ENCODE assay signal across 8 cellular contexts in the genomic region with DNA sequence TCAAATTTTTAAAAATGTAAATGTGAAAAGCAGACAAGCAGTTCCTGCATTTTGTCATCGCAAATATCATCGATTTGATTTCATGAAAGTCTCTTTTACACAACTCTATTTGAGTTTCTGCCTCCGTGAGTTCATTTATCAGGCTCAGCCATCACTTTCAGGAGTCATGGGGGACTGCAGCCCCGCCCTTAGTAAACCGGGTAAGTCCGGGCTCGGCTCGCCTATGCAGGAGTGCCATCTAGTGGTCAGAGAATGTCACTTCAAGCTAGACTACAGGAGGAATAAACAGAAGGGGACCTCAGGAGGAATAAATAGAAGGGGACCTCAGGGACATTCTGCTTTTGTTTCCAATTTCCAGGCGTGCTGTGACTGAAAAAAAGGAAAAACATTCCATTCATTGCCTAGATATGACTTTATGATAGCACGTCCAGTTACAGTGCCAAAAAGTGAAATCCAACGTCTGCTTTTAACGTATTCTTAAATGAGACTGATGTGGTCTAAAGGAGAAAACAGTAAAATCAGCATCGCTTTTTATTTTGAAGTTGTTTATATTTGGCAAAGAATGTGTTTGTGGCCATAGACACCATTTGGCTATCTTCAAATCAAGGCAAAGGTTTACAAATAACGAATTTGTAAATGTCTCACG.
DNase-seq lines count a peak whose midpoint lies in the region; ATAC-seq and TF ChIP-seq lines count a peak whose summit lies in the region.

No MANE protein-coding gene starts in this region.

- H3K9me3 ChIP-seq in psoas muscle (no peaks in the 10 kb centered on the region), uterus (no peaks in the 10 kb centered on the region)

- TF ChIP-seq CTCF in GM12864 (IDR thresholded peaks at IDR 0.05; ENCODE audit: low read depth, low read length, missing control alignments) (peak; percentile 83), HFF-Myc (IDR thresholded peaks at IDR 0.05; ENCODE audit: low read depth, low read length, missing control alignments) (peak; percentile 93), NB4 (IDR thresholded peaks at IDR 0.05; ENCODE audit: low read depth, low read length) (peak; percentile 70), psoas muscle (IDR thresholded peaks at IDR 0.05) (peak; percentile 86), uterus (IDR thresholded peaks at IDR 0.05) (peak; percentile 68 to 81 (median 70))

- H3K27me3 ChIP-seq in psoas muscle (ENCODE audit: insufficient read depth in 3 of 3, low read length in 2 of 3) (no peaks in the 10 kb centered on the region), uterus (no peaks in the 10 kb centered on the region)

- TF ChIP-seq POLR2A in NB4 (IDR thresholded peaks at IDR 0.05; ENCODE audit: extremely low read depth, insufficient read length) (no peak), uterus (IDR thresholded peaks at IDR 0.05) (no peak)

- H3K4me1 Mint-ChIP-seq in activated naive CD8-positive, alpha-beta T cell treated with anti-CD3 and anti-CD28 coated beads, Interleukin-2, amount 50 U/mL, for 24 hours: peaks cover 1% of the 10 kb centered on the region

- peaks cover 17% of the 10 kb centered on the region for H3K27me3 Mint-ChIP-seq in activated naive CD8-positive, alpha-beta T cell treated with anti-CD3 and anti-CD28 coated beads, Interleukin-2, amount 50 U/mL, for 24 hours

- no peaks in the 10 kb centered on the region for H3K4me1 ChIP-seq in psoas muscle
- H3K4me1 ChIP-seq in uterus: no peaks in the 10 kb centered on the region

- no peak overlapping the region for H3K27ac Mint-ChIP-seq in activated naive CD8-positive, alpha-beta T cell treated with anti-CD3 and anti-CD28 coated beads, Interleukin-2, amount 50 U/mL, for 24 hours

- H3K36me3 ChIP-seq in psoas muscle (ENCODE audit: insufficient read depth in 1 of 2, low read depth in 1 of 2) (no peaks in the 10 kb centered on the region), uterus (no peaks in the 10 kb centered on the region)

- DNase-seq in GM12864 (ENCODE audit: low read depth) (peak; percentile 24), HFF-Myc (ENCODE audit: extremely low read depth, low read depth) (peak; percentile 45), NB4 (ENCODE audit: low read depth) (peak; percentile 81), SW 1271 (lab: John Stamatoyannopoulos, UW) (peak; percentile 38 to 69), left cardiac atrium (peak; percentile 74), psoas muscle (peak; percentile 50 to 71), uterus (peak; percentile 39 to 50)
- DNase-seq in activated naive CD8-positive, alpha-beta T cell treated with anti-CD3 and anti-CD28 coated beads, Interleukin-2, amount 50 U/mL, for 24 hours: peak; percentile 66

- 12 to 19% (median 17%) methylated on average over 15 of the region's 15 CpGs for WGBS in psoas muscle, 3 donors

- H3K4me3 ChIP-seq in GM12864 (ENCODE audit: low read depth, low read length) (no peak overlapping the region), HFF-Myc (replicated peaks; ENCODE audit: low read depth, low read length) (no peak overlapping the region), NB4 (ENCODE audit: low read depth, low read length) (no peak overlapping the region), psoas muscle (peak overlapping the region; percentile 3), uterus (no peak overlapping the region)

- intact Hi-C loops in left cardiac atrium (cut with DNase I) (no loop called here), psoas muscle (cut with DNase I) (no loop called here), uterus (cut with DNase I; ENCODE audit: low total_unique reads) (loop anchor here (10.0 kb wide), 1 partner anchor 489 kb away; no protein-coding TSS in a partner anchor)

- H3K36me3 Mint-ChIP-seq in activated naive CD8-positive, alpha-beta T cell treated with anti-CD3 and anti-CD28 coated beads, Interleukin-2, amount 50 U/mL, for 24 hours (ENCODE audit: low read depth): no peaks in the 10 kb centered on the region

- peak; percentile 87 for ATAC-seq in activated naive CD8-positive, alpha-beta T cell treated with anti-CD3 and anti-CD28 coated beads, Interleukin-2, amount 50 U/mL, for 24 hours
- peak; percentile 71 to 94 for ATAC-seq in left cardiac atrium
- peak; percentile 69 to 88 (median 85) for ATAC-seq in psoas muscle

- no peaks in the 10 kb centered on the region for H3K9me3 Mint-ChIP-seq in activated naive CD8-positive, alpha-beta T cell treated with anti-CD3 and anti-CD28 coated beads, Interleukin-2, amount 50 U/mL, for 24 hours

- H3K27ac ChIP-seq in psoas muscle (no peak overlapping the region), uterus (peak overlapping the region in 1 of 2 donors; percentile 7)

- peak overlapping the region; percentile 49 for H3K4me3 Mint-ChIP-seq in activated naive CD8-positive, alpha-beta T cell treated with anti-CD3 and anti-CD28 coated beads, Interleukin-2, amount 50 U/mL, for 24 hours

Comparison
In these comparisons a context has a peak if more than half of its experiments do, and no peak if none do; other contexts are left out.
1. DNase-seq: peak in every context shown above with its lines; median percentile 81 in NB4; 74 in left cardiac atrium; 66 in activated naive CD8-positive, alpha-beta T cell treated with anti-CD3 and anti-CD28 coated beads, Interleukin-2, amount 50 U/mL, for 24 hours; 60 in psoas muscle; 54 in SW 1271; 45 in HFF-Myc; 44 in uterus; 24 in GM12864.